Comparison of ENCODE assay signal across 1 cellular context in the genomic region with DNA sequence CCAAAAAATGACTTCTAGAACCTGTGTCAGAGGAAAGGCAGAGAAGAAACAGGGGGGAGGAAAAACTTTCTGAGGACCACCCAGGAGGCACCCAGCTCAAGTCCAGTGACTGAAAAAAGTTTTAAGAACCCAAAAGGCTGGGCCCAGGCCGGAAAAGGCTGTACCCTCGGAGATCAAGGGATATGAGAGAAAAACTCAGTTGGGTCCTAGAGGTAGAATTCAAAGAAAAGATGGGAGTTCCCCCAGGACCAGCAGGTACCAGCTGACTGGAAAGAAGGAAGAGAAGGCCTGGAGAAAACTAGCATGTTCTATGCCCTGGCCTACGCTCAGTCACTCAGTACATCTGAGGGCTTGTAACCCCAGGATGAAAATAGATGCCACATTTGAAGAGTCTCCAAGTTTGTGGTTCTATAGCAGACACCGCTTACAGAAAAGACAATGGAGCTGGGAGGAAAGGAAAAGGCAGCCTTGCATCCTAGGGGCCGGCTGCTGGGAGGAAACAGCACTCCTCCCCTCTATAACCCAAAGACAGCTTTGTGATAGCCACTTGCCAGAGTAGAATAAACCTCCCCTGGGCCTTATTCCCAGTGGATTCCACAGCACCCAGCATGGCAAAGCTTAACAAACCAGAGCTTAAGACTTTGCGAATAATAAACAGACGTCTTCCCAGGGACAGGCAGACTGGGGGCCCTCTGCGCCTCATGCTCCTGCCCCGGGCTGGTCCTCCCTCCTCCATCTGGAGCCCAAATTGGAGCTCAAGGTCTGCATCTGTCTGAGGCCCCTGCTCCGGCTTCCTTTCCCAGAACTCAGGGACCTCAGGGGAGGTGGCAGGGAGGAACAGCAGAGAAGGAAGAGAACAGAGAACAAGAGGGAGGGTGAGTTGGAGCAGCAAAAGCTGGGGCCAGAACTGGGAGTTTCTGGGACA.
TF ChIP-seq lines count a peak whose summit lies in the region.

No MANE protein-coding gene starts in this region.

TF ChIP-seq in SK-N-SH, 30 proteins besides CTCF, POLR2A, EP300 and RAD21 (continued from another document):
- TF ChIP-seq CHD2 (IDR thresholded peaks at IDR 0.05; ENCODE audit: low read length, partially characterized antibody) (no peak), MXI1 (IDR thresholded peaks at IDR 0.05; ENCODE audit: low read depth, low read length) (no peak), RFX5 (IDR thresholded peaks at IDR 0.05; ENCODE audit: low read length) (no peak), YY1 (IDR thresholded peaks at IDR 0.05; ENCODE audit: low read depth) (no peak)
